Comparison of ENCODE assay signal across 1 cellular context in the genomic region with DNA sequence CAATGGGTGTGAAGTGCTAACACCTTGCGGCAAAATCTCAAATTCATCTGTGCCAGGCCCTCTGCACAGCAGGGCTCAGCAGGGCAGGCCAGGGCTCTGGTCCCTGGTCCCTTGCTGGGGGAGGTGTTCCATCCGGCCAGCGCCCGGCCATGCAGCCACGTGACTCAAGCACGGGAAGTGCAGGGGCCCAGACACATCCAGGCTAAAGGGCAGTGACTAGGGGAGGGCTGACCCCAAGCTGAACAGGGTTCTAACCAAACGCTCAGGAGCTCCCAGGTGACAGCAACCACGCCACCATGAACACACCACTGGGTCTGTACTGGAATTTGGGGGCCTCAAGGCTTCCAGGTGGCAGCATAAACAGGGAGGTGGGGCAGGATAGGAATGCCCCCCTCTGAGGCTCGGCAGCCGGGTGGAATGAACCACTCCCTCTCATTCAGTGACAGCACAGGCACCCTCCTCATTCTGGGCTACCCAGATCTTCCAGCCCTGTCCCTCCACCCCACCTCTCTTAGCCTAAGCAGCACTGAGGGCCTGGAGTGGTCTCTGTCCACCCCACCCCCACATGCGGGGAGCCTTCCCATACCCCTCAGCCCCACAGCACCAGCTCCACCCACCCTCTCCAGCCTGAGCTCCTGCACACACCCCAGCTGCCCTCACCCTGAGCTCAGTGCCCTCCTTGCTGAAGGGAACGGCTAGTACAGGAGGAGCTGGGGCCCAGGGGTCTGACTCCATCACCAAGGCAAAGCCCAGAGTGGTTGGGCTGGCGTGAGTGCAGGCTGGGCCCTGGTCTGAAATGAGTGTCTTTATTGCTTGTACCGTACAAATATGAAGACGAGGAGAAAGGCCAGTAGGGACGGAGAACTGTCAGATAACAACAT.
A peak's percentile ranks its signal among the peaks of the same experiment; 100 is the strongest.
TF ChIP-seq lines count a peak whose summit lies in the region.

No MANE protein-coding gene starts in this region.

TF ChIP-seq in HepG2, 621 proteins besides CTCF, POLR2A, EP300 and RAD21 (continued from another document and continues in another):
- no peak for TF ChIP-seq MYPOP (CRISPR knock-in tag; IDR thresholded peaks at IDR 0.05)
- no peak for TF ChIP-seq PCBP1 (IDR thresholded peaks at IDR 0.05; ENCODE audit: borderline replicate concordance, low read depth, low read length)
- peak; percentile 41 for TF ChIP-seq ZNF883 (CRISPR knock-in tag; IDR thresholded peaks at IDR 0.05; ENCODE audit: not compliant biosample characterization)
- peak; percentile 29 for TF ChIP-seq SKI (IDR thresholded peaks at IDR 0.05; ENCODE audit: partially characterized antibody)
- no peak for TF ChIP-seq CENPX (CRISPR knock-in tag; IDR thresholded peaks at IDR 0.05)
- no peak for TF ChIP-seq ZNF383 (CRISPR knock-in tag; IDR thresholded peaks at IDR 0.05; ENCODE audit: borderline replicate concordance)
- TF ChIP-seq, protein P1, sequence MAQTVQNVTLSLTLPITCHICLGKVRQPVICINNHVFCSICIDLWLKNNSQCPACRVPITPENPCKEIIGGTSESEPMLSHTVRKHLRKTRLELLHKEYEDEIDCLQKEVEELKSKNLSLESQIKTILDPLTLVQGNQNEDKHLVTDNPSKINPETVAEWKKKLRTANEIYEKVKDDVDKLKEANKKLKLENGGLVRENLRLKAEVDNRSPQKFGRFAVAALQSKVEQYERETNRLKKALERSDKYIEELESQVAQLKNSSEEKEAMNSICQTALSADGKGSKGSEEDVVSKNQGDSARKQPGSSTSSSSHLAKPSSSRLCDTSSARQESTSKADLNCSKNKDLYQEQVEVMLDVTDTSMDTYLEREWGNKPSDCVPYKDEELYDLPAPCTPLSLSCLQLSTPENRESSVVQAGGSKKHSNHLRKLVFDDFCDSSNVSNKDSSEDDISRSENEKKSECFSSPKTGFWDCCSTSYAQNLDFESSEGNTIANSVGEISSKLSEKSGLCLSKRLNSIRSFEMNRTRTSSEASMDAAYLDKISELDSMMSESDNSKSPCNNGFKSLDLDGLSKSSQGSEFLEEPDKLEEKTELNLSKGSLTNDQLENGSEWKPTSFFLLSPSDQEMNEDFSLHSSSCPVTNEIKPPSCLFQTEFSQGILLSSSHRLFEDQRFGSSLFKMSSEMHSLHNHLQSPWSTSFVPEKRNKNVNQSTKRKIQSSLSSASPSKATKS (CRISPR knock-in tag; IDR thresholded peaks at IDR 0.05): no peak
- no peak for TF ChIP-seq ZNF251 (CRISPR knock-in tag; IDR thresholded peaks at IDR 0.05)
- TF ChIP-seq TFE3 (CRISPR knock-in tag; IDR thresholded peaks at IDR 0.05): peak; percentile 97
- TF ChIP-seq ZNF629 (CRISPR knock-in tag; conservative IDR thresholded peaks at IDR 0.05): no peak
- TF ChIP-seq, protein P2, sequence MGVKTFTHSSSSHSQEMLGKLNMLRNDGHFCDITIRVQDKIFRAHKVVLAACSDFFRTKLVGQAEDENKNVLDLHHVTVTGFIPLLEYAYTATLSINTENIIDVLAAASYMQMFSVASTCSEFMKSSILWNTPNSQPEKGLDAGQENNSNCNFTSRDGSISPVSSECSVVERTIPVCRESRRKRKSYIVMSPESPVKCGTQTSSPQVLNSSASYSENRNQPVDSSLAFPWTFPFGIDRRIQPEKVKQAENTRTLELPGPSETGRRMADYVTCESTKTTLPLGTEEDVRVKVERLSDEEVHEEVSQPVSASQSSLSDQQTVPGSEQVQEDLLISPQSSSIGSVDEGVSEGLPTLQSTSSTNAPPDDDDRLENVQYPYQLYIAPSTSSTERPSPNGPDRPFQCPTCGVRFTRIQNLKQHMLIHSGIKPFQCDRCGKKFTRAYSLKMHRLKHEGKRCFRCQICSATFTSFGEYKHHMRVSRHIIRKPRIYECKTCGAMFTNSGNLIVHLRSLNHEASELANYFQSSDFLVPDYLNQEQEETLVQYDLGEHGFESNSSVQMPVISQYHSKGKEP (CRISPR knock-in tag; IDR thresholded peaks at IDR 0.05): no peak; the same call in 1 of the 2 replicates
- TF ChIP-seq, protein P3, sequence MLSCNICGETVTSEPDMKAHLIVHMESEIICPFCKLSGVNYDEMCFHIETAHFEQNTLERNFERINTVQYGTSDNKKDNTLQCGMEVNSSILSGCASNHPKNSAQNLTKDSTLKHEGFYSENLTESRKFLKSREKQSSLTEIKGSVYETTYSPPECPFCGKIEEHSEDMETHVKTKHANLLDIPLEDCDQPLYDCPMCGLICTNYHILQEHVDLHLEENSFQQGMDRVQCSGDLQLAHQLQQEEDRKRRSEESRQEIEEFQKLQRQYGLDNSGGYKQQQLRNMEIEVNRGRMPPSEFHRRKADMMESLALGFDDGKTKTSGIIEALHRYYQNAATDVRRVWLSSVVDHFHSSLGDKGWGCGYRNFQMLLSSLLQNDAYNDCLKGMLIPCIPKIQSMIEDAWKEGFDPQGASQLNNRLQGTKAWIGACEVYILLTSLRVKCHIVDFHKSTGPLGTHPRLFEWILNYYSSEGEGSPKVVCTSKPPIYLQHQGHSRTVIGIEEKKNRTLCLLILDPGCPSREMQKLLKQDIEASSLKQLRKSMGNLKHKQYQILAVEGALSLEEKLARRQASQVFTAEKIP (CRISPR knock-in tag; IDR thresholded peaks at IDR 0.05; ENCODE audit: borderline replicate concordance): no peak
- TF ChIP-seq ARNT2 (CRISPR knock-in tag; IDR thresholded peaks at IDR 0.05; ENCODE audit: low read depth): no peak; the same call in 1 of the 2 replicates
- no peak for TF ChIP-seq REL (CRISPR knock-in tag; conservative IDR thresholded peaks at IDR 0.05)
- TF ChIP-seq, protein P4, sequence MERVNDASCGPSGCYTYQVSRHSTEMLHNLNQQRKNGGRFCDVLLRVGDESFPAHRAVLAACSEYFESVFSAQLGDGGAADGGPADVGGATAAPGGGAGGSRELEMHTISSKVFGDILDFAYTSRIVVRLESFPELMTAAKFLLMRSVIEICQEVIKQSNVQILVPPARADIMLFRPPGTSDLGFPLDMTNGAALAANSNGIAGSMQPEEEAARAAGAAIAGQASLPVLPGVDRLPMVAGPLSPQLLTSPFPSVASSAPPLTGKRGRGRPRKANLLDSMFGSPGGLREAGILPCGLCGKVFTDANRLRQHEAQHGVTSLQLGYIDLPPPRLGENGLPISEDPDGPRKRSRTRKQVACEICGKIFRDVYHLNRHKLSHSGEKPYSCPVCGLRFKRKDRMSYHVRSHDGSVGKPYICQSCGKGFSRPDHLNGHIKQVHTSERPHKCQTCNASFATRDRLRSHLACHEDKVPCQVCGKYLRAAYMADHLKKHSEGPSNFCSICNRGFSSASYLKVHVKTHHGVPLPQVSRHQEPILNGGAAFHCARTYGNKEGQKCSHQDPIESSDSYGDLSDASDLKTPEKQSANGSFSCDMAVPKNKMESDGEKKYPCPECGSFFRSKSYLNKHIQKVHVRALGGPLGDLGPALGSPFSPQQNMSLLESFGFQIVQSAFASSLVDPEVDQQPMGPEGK (CRISPR knock-in tag; IDR thresholded peaks at IDR 0.05): peak; percentile 98
- TF ChIP-seq ZNF674 (CRISPR knock-in tag; IDR thresholded peaks at IDR 0.05; ENCODE audit: low read depth): no peak
- TF ChIP-seq ZNF138 (CRISPR knock-in tag; IDR thresholded peaks at IDR 0.05; ENCODE audit: low read depth): no peak
- peak; percentile 81; the same call in 1 of the 2 replicates for TF ChIP-seq HNRNPL (IDR thresholded peaks at IDR 0.05; ENCODE audit: low read depth, low read length)
- peak; percentile 61; the same call in 1 of the 2 replicates for TF ChIP-seq FOXC1 (CRISPR knock-in tag; IDR thresholded peaks at IDR 0.05; ENCODE audit: borderline replicate concordance)
- no peak for TF ChIP-seq PAWR (CRISPR knock-in tag; IDR thresholded peaks at IDR 0.05; ENCODE audit: borderline replicate concordance)
- TF ChIP-seq ETS1 (CRISPR knock-in tag; IDR thresholded peaks at IDR 0.05): no peak
- TF ChIP-seq AHR (CRISPR knock-in tag; IDR thresholded peaks at IDR 0.05): peak; percentile 66; the same call in 1 of the 2 replicates
- TF ChIP-seq ZBTB38 (CRISPR knock-in tag; IDR thresholded peaks at IDR 0.05): peak; percentile 59; the same call in 1 of the 2 replicates
- no peak for TF ChIP-seq SALL2 (CRISPR knock-in tag; IDR thresholded peaks at IDR 0.05)
- TF ChIP-seq ZBTB37 (CRISPR knock-in tag; IDR thresholded peaks at IDR 0.05): no peak
- no peak for TF ChIP-seq MAFF (IDR thresholded peaks at IDR 0.05; ENCODE audit: low read depth, low read length)
- no peak for TF ChIP-seq NAIF1 (CRISPR knock-in tag; IDR thresholded peaks at IDR 0.05; ENCODE audit: borderline replicate concordance)
- peak; percentile 68; the same call in 1 of the 2 replicates for TF ChIP-seq ZNF292 (CRISPR knock-in tag; IDR thresholded peaks at IDR 0.05; ENCODE audit: borderline replicate concordance, low read depth)
- no peak for TF ChIP-seq ZNF460 (CRISPR knock-in tag; IDR thresholded peaks at IDR 0.05; ENCODE audit: borderline replicate concordance)
- TF ChIP-seq ZKSCAN1 (IDR thresholded peaks at IDR 0.05; ENCODE audit: low read length): no peak
- TF ChIP-seq WIZ (CRISPR knock-in tag; IDR thresholded peaks at IDR 0.05): no peak
- no peak for TF ChIP-seq RELA (CRISPR knock-in tag; IDR thresholded peaks at IDR 0.05)
- TF ChIP-seq ZNF121 (CRISPR knock-in tag; IDR thresholded peaks at IDR 0.05): peak; percentile 51; the same call in 1 of the 2 replicates
- no peak for TF ChIP-seq SIN3B (IDR thresholded peaks at IDR 0.05; ENCODE audit: low read length)
- no peak for TF ChIP-seq ADNP (CRISPR knock-in tag; IDR thresholded peaks at IDR 0.05)
- peak; percentile 76 for TF ChIP-seq RAD51 (IDR thresholded peaks at IDR 0.05; ENCODE audit: borderline replicate concordance)
- TF ChIP-seq ZNF562 (CRISPR knock-in tag; IDR thresholded peaks at IDR 0.05; ENCODE audit: borderline replicate concordance): no peak
- TF ChIP-seq ZNF160 (CRISPR knock-in tag; IDR thresholded peaks at IDR 0.05): 0 out of 2 replicates have a peak, but pooled peaks have one; percentile 85
- no peak for TF ChIP-seq ZNF253 (CRISPR knock-in tag; IDR thresholded peaks at IDR 0.05; ENCODE audit: borderline replicate concordance)
- TF ChIP-seq PAXIP1 (CRISPR knock-in tag; conservative IDR thresholded peaks at IDR 0.05): peak; percentile 97
- no peak for TF ChIP-seq ZNF234 (CRISPR knock-in tag; conservative IDR thresholded peaks at IDR 0.05)
- no peak for TF ChIP-seq MBD4 (IDR thresholded peaks at IDR 0.05; ENCODE audit: borderline replicate concordance, low read length)
- TF ChIP-seq SP5 (CRISPR knock-in tag; IDR thresholded peaks at IDR 0.05; ENCODE audit: borderline replicate concordance, low read depth): peak; percentile 88
- TF ChIP-seq NONO (IDR thresholded peaks at IDR 0.05): no peak
- TF ChIP-seq NONO (CRISPR knock-in tag; conservative IDR thresholded peaks at IDR 0.05): peak; percentile 91
